Comparison of ENCODE assay signal across 8 cellular contexts in genomic region chr10:102422586-102423129, GRCh38. TPM values are rescaled to one million over a fixed set of nuclear protein-coding genes. Genes with fewer than 3 reads are reported as not detected.
DNase-seq lines count a peak whose midpoint lies in the region; ATAC-seq and TF ChIP-seq lines count a peak whose summit lies in the region.

No MANE protein-coding gene starts in this region.

- ATAC-seq in GM18511 (IDR thresholded peaks at IDR 0.05; ENCODE audit: unreplicated experiment): peak; percentile 47
- peak; percentile 67 for ATAC-seq in Right ventricle myocardium superior (ENCODE audit: poor library complexity)
- ATAC-seq in HG02870 (IDR thresholded peaks at IDR 0.05; ENCODE audit: unreplicated experiment): no peak

- H3K4me1 ChIP-seq in BE2C: peaks cover 2% of the 10 kb centered on the region; the same call in 1 of the 2 replicates

- H3K4me3 Mint-ChIP-seq in activated naive CD8-positive, alpha-beta T cell: peak overlapping the region; percentile 97

- peak; percentile 85 for TF ChIP-seq CTCF in BE2C (IDR thresholded peaks at IDR 0.05; ENCODE audit: low read depth, low read length)

- H3K27ac Mint-ChIP-seq in activated naive CD8-positive, alpha-beta T cell: peak overlapping the region; percentile 28

- no peaks in the 10 kb centered on the region for H3K27me3 ChIP-seq in BE2C

- no peaks in the 10 kb centered on the region for H3K36me3 Mint-ChIP-seq in activated naive CD8-positive, alpha-beta T cell

- DNase-seq in BE2C (peak; percentile 82), NCI-H460 (ENCODE audit: extremely low read depth, low read depth) (peak; percentile 70), Right ventricle myocardium superior (peak; percentile 88), occipital lobe (lab: John Stamatoyannopoulos, UW) (peak; percentile 34), T-helper 9 cell (no peak)

- H3K9me3 ChIP-seq in BE2C: no peaks in the 10 kb centered on the region

- peak overlapping the region; percentile 92 for H3K4me3 ChIP-seq in BE2C (ENCODE audit: low read depth, low read length)

- H3K4me1 Mint-ChIP-seq in activated naive CD8-positive, alpha-beta T cell (ENCODE audit: low read depth): peaks cover 48% of the 10 kb centered on the region

- peaks cover 12% of the 10 kb centered on the region for H3K36me3 ChIP-seq in BE2C

- intact Hi-C loops in Right ventricle myocardium superior (cut with DNase I): no loop called here

- H3K27me3 Mint-ChIP-seq in activated naive CD8-positive, alpha-beta T cell: peaks cover 6% of the 10 kb centered on the region

- H3K9me3 Mint-ChIP-seq in activated naive CD8-positive, alpha-beta T cell (ENCODE audit: low read depth): no peaks in the 10 kb centered on the region

RNA-seq across cellular contexts. Expression of gene FBXL15, which starts 2.0 kb away (rescaled TPM):
- polyA plus RNA-seq in BE2C (2012; ENCODE audit: insufficient read depth, insufficient read length, low read depth): 164 TPM
- 13.7 and 18.1 TPM in 2 replicates for total RNA-seq in NCI-H460 (2014; rRNA removed; shearing (Covaris generic))
- 31.3 and 38.5 TPM in 2 replicates for polyA plus RNA-seq in NCI-H460 (2014; cell fraction: nucleus; rRNA removed)
- total RNA-seq in Right ventricle myocardium superior (9.4 TPM), occipital lobe (14.2 TPM)

RNA-seq across cellular contexts. Expression of gene PSD, which starts 4.1 kb away (rescaled TPM):
- 177 TPM for polyA plus RNA-seq in BE2C (2012; ENCODE audit: insufficient read depth, insufficient read length, low read depth)
- 0.29 and 0.32 TPM in 2 replicates for total RNA-seq in NCI-H460 (2014; rRNA removed; shearing (Covaris generic))
- polyA plus RNA-seq in NCI-H460 (2014; cell fraction: nucleus; rRNA removed): 1.4 and 1.7 TPM in 2 replicates
- total RNA-seq in Right ventricle myocardium superior (0.89 TPM), occipital lobe (101 TPM)

RNA-seq across cellular contexts. Expression of gene CUEDC2, which starts 9.7 kb away (rescaled TPM):
- 128 TPM for polyA plus RNA-seq in BE2C (2012; ENCODE audit: insufficient read depth, insufficient read length, low read depth)
- total RNA-seq in NCI-H460 (2014; rRNA removed; shearing (Covaris generic)): 51.7 and 55.3 TPM in 2 replicates
- polyA plus RNA-seq in NCI-H460 (2014; cell fraction: nucleus; rRNA removed): 82.1 and 118 TPM in 2 replicates
- total RNA-seq in Right ventricle myocardium superior (73.8 TPM), occipital lobe (37.3 TPM)

RNA-seq across cellular contexts. Expression of gene NFKB2, which starts 27.2 kb away (rescaled TPM):
- polyA plus RNA-seq in BE2C (2012; ENCODE audit: insufficient read depth, insufficient read length, low read depth): 13.1 TPM
- total RNA-seq in NCI-H460 (2014; rRNA removed; shearing (Covaris generic)): 51.9 and 58.6 TPM in 2 replicates
- 68.8 and 85.4 TPM in 2 replicates for polyA plus RNA-seq in NCI-H460 (2014; cell fraction: nucleus; rRNA removed)
- total RNA-seq in Right ventricle myocardium superior (13.3 TPM), occipital lobe (2.2 TPM)

RNA-seq across cellular contexts. Expression of gene C10orf95, which starts 28.7 kb away (rescaled TPM):
- 1.0 TPM for polyA plus RNA-seq in BE2C (2012; ENCODE audit: insufficient read depth, insufficient read length, low read depth)
- total RNA-seq in NCI-H460 (2014; rRNA removed; shearing (Covaris generic)): 0.37 and 0.55 TPM in 2 replicates
- 0.11 and 0.60 TPM in 2 replicates for polyA plus RNA-seq in NCI-H460 (2014; cell fraction: nucleus; rRNA removed)
- not detected for total RNA-seq in Right ventricle myocardium superior
- total RNA-seq in occipital lobe: not detected

Comparison
In these comparisons a context has a peak if more than half of its experiments do, and no peak if none do; other contexts are left out.
1. RNA of gene PSD, which starts 4.1 kb away (total RNA-seq): 101 TPM in occipital lobe (single experiment); 0.89 TPM in Right ventricle myocardium superior (single experiment) and 0.29 to 0.32 TPM in NCI-H460; every median in the first group is over 10 times any median in the second.